Comparison of ENCODE assay signal across 9 cellular contexts in the genomic region with DNA sequence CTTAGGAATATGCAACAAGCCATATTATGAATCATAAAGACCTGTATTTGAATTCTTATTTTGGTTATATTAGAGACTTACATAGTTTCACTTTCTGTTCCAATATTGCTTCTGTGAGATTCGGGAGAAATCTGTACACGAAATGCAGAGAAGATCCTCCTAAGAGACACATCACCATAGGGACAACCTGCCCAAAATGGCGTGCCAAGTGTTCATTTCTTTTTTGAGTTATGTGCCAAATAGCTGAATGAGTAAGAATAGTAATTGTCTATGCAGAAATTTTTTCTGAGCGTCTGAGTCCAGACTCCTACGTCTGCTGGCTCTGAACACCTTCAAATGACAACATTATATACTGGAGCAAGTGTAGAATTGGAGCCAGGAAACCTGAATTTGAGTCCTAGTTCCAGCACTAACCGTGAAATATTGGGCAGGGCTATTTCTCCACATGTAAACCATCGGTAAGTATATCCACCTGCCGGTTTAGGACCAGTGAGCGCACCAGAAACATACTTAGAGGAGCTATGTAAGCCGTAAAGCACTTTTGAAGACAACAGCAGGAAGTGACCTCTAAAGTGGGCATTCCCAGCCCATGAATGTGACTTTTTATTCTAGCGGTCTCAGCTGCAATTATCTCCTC.
DNase-seq lines count a peak whose midpoint lies in the region; ATAC-seq and TF ChIP-seq lines count a peak whose summit lies in the region.
"Had no signal": no experiment of that assay in that cellular context is flagged by ENCODE, and none has a peak within 500 bp of the region (broad histone marks: within the 10 kb centered on the region; RNA-seq: fewer than 3 reads in every experiment).

No MANE protein-coding gene starts in this region.

- no peaks in the 10 kb centered on the region for H3K36me3 ChIP-seq in endocrine pancreas (ENCODE audit: control insufficient read depth, insufficient read depth, low read length)
- H3K36me3 ChIP-seq: neutrophil had no signal

- no peaks in the 10 kb centered on the region for H3K27me3 ChIP-seq in endocrine pancreas (ENCODE audit: control insufficient read depth, insufficient read depth, low read length)
- H3K27me3 ChIP-seq: neutrophil had no signal

- ATAC-seq in omental fat pad (ENCODE audit: low FRiP score) (peak; percentile 56), HG03135 (IDR thresholded peaks at IDR 0.05; ENCODE audit: unreplicated experiment) (no peak)

- peaks cover 16% of the 10 kb centered on the region for H3K4me1 ChIP-seq in endocrine pancreas (ENCODE audit: control insufficient read depth, insufficient read depth, low read length)

- no peaks in the 10 kb centered on the region for H3K9me3 ChIP-seq in endocrine pancreas (ENCODE audit: control insufficient read depth, low read length)
- H3K9me3 ChIP-seq: neutrophil had no signal

- peak overlapping the region; percentile 88 for H3K4me3 ChIP-seq in endocrine pancreas (ENCODE audit: control insufficient read depth, insufficient read depth, low read length)

- peak overlapping the region; percentile 86 for H3K9ac ChIP-seq in endocrine pancreas (ENCODE audit: control insufficient read depth, insufficient read depth, low read length)

- DNase-seq in AG20443 (ENCODE audit: low spot score), result peak; percentile 34
- DNase-seq in NCI-H2196 treated with DMSO at 0.1 percent for 48 hours (lab: John Stamatoyannopoulos, UW; ENCODE audit: unreplicated experiment), result peak; percentile 59
- no peak for DNase-seq in omental fat pad (ENCODE audit: low spot score)
- no peak for DNase-seq in effector CD8-positive, alpha-beta T cell (lab: John Stamatoyannopoulos, UW)
- DNase-seq in SKM-1 treated with dmso at 0.1 percent for 144 hours (lab: John Stamatoyannopoulos, UW; ENCODE audit: unreplicated experiment), result no peak
- no peak for DNase-seq in DMS153 treated with DMSO at 0.1 percent for 48 hours (lab: John Stamatoyannopoulos, UW; ENCODE audit: unreplicated experiment)

- no peak for TF ChIP-seq CTCF in omental fat pad (IDR thresholded peaks at IDR 0.05)

Comparison
In these comparisons a context has a peak if more than half of its experiments do, and no peak if none do; other contexts are left out.
1. DNase-seq: peak in AG20443 (single experiment) and NCI-H2196 treated with DMSO at 0.1 percent for 48 hours (single experiment); none in omental fat pad (single experiment), effector CD8-positive, alpha-beta T cell (single experiment), SKM-1 treated with dmso at 0.1 percent for 144 hours (single experiment) and DMS153 treated with DMSO at 0.1 percent for 48 hours (single experiment).